Comparison of ENCODE assay signal across 2 cellular contexts in genomic region chr2:134134827-134135226, GRCh38.
TF ChIP-seq lines count a peak whose summit lies in the region.

No MANE protein-coding gene starts in this region.

TF ChIP-seq in HepG2, 621 proteins besides CTCF, POLR2A, EP300 and RAD21 (continued from another document):
- TF ChIP-seq, protein P1, sequence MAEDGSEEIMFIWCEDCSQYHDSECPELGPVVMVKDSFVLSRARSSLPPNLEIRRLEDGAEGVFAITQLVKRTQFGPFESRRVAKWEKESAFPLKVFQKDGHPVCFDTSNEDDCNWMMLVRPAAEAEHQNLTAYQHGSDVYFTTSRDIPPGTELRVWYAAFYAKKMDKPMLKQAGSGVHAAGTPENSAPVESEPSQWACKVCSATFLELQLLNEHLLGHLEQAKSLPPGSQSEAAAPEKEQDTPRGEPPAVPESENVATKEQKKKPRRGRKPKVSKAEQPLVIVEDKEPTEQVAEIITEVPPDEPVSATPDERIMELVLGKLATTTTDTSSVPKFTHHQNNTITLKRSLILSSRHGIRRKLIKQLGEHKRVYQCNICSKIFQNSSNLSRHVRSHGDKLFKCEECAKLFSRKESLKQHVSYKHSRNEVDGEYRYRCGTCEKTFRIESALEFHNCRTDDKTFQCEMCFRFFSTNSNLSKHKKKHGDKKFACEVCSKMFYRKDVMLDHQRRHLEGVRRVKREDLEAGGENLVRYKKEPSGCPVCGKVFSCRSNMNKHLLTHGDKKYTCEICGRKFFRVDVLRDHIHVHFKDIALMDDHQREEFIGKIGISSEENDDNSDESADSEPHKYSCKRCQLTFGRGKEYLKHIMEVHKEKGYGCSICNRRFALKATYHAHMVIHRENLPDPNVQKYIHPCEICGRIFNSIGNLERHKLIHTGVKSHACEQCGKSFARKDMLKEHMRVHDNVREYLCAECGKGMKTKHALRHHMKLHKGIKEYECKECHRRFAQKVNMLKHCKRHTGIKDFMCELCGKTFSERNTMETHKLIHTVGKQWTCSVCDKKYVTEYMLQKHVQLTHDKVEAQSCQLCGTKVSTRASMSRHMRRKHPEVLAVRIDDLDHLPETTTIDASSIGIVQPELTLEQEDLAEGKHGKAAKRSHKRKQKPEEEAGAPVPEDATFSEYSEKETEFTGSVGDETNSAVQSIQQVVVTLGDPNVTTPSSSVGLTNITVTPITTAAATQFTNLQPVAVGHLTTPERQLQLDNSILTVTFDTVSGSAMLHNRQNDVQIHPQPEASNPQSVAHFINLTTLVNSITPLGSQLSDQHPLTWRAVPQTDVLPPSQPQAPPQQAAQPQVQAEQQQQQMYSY (CRISPR knock-in tag; IDR thresholded peaks at IDR 0.05) = no peak
- TF ChIP-seq ZNF432 (CRISPR knock-in tag; IDR thresholded peaks at IDR 0.05; ENCODE audit: borderline replicate concordance) (no peak), MAFF (IDR thresholded peaks at IDR 0.05; ENCODE audit: low read depth, low read length) (peak; percentile 72), PHF8 (CRISPR knock-in tag; IDR thresholded peaks at IDR 0.05) (no peak), ZNF83 (CRISPR knock-in tag; IDR thresholded peaks at IDR 0.05; ENCODE audit: borderline replicate concordance) (no peak), ZBTB42 (CRISPR knock-in tag; IDR thresholded peaks at IDR 0.05) (no peak), MAFK (conservative IDR thresholded peaks at IDR 0.05 in 1 of 2, IDR thresholded peaks at IDR 0.05 in 1 of 2; ENCODE audit: low read length in 2 of 2) (peak; percentile 52 to 78; a peak in 3 of 4 replicates), ZFP36 (IDR thresholded peaks at IDR 0.05; ENCODE audit: borderline replicate concordance, low read depth, low read length, partially characterized antibody) (no peak), ZNF549 (CRISPR knock-in tag; IDR thresholded peaks at IDR 0.05) (no peak)

TF ChIP-seq in K562, 482 proteins besides CTCF, POLR2A, EP300 and RAD21 (continued from another document):
- TF ChIP-seq ZNF316 (IDR thresholded peaks at IDR 0.05) = peak; percentile 35; the same call in 1 of the 2 replicates
- no peak for TF ChIP-seq ESRRA (IDR thresholded peaks at IDR 0.05; ENCODE audit: borderline replicate concordance, low read depth)
